In the genomic region with DNA sequence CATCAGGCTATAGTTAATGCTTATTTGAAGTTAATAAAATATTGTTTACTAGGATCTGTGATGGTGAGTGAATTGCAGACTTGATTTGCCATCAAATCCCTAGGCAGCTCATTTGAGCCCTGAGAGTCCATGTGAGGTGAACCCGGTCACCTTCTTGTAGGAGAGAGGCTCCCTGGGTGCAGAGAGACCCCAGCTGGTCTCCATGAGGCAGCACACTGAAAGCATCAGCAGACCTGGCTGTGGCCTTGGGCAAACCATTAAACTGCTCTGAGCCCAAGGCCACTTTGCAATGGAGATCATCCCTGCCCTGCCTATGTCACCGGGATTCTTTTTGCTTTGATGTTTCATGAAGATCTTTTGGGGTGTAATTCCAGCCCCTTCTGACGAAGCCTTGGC, we compare ENCODE assay signal across 8 cellular contexts.
DNase-seq lines count a peak whose midpoint lies in the region; ATAC-seq and TF ChIP-seq lines count a peak whose summit lies in the region.

No MANE protein-coding gene starts in this region.

- intact Hi-C loops in gastrocnemius medialis (cut with DNase I; ENCODE audit: low total_unique reads): loop anchor here (5.0 kb wide), 1 partner anchor 148 kb away; no protein-coding TSS in a partner anchor

- H3K4me3 ChIP-seq in coronary artery (no peak overlapping the region), gastrocnemius medialis (no peak overlapping the region)

- in situ Hi-C loops in gastrocnemius medialis (cut with MboI; ENCODE audit: low sequenced_read_pairs in 4 of 4): loop anchor here (5.0 kb wide), 1 partner anchor 188 kb away; no protein-coding TSS in a partner anchor

- TF ChIP-seq CTCF in coronary artery (IDR thresholded peaks at IDR 0.05): no peak
- peak in 1 of 5 experiments; percentile 27 for TF ChIP-seq CTCF in gastrocnemius medialis (IDR thresholded peaks at IDR 0.05 in 4 of 5, conservative IDR thresholded peaks at IDR 0.05 in 1 of 5)

- peaks cover 0 to 9% of the 10 kb centered on the region in 2 donors for H3K36me3 ChIP-seq in gastrocnemius medialis

- H3K4me1 ChIP-seq in gastrocnemius medialis: peaks cover 7 to 11% of the 10 kb centered on the region in 2 donors

- H3K27ac ChIP-seq in coronary artery (peak overlapping the region; percentile 83 to 93), gastrocnemius medialis (peak overlapping the region; percentile 52 to 92 (median 76))

- H3K27me3 ChIP-seq in gastrocnemius medialis: no peaks in the 10 kb centered on the region

- DNase-seq in DMS153 (lab: John Stamatoyannopoulos, UW) (peak; percentile 41), DMS153 treated with DMSO at 0.1 percent for 48 hours (lab: John Stamatoyannopoulos, UW; ENCODE audit: unreplicated experiment) (no peak), M059J (ENCODE audit: low read depth) (peak; percentile 76), coronary artery (ENCODE audit: low spot score) (no peak), gastrocnemius medialis (no peak), RPMI8226 (no peak), RKO (ENCODE audit: low spot score) (no peak)
- DNase-seq in activated CD4-positive, CD25-positive, alpha-beta regulatory T cell (lab: John Stamatoyannopoulos, UW): no peak

- no peaks in the 10 kb centered on the region for H3K9me3 ChIP-seq in gastrocnemius medialis

- no peak for TF ChIP-seq POLR2A in gastrocnemius medialis (IDR thresholded peaks at IDR 0.05)

- peak in 1 of 2 donors; percentile 14 for ATAC-seq in gastrocnemius medialis

Comparison
In these comparisons a context has a peak if more than half of its experiments do, and no peak if none do; other contexts are left out.
1. DNase-seq: peak in DMS153 (single experiment) and M059J (single experiment); none in DMS153 treated with DMSO at 0.1 percent for 48 hours (single experiment), coronary artery (single experiment), gastrocnemius medialis (0 of 2), RPMI8226 (single experiment), activated CD4-positive, CD25-positive, alpha-beta regulatory T cell (0 of 4) and RKO (single experiment).